In the genomic region with DNA sequence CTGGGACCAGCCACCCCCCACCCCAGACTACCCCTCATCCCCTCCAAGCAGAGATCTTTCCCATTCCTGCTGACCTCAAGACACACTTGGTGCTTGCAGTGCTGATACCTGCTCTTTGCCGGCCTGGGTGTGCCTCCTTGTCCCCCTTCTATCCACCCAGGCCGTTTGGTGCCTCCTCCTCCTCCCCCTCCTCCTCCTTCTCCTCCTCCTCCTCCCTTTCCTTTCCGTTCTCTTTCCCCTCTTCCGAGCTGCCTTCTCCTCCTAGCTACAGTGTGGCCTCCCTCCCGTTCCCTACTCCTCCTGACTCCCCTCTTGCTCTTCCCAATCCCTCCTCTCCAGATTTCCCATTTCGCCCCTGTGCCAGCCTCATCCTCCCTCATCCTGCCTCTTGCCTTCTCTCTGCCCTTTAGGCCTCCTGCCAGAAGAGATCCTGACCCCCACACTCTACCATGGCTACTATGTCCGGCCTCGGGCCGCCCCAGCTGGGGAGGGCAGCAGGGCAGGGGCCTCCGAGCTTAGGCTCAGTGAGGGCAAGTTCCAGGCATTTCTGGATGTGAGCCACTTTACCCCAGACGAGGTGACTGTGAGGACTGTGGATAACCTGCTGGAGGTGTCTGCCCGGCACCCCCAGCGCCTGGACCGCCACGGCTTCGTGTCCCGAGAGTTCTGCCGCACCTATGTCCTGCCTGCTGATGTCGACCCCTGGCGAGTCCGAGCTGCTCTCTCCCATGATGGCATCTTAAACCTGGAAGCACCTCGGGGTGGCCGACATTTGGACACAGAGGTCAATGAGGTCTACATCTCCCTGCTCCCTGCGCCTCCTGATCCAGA, we compare ENCODE assay signal across 1 cellular context.
TF ChIP-seq lines count a peak whose summit lies in the region.

No MANE protein-coding gene starts in this region.

TF ChIP-seq in H1, 55 proteins besides CTCF, POLR2A, EP300 and RAD21:
- TF ChIP-seq CREB1 (IDR thresholded peaks at IDR 0.05) (no peak), SIX5 (IDR thresholded peaks at IDR 0.05; ENCODE audit: low read depth, low read length) (no peak), CEBPB (IDR thresholded peaks at IDR 0.05; ENCODE audit: low read depth, low read length) (no peak), KDM4A (IDR thresholded peaks at IDR 0.05; ENCODE audit: low read depth, low read length, severe bottlenecking) (no peak), NANOG (IDR thresholded peaks at IDR 0.05; ENCODE audit: insufficient read depth, low read depth, low read length, poor library complexity, severe bottlenecking) (no peak), BRCA1 (IDR thresholded peaks at IDR 0.05; ENCODE audit: low read depth, low read length) (no peak), HDAC6 (IDR thresholded peaks at IDR 0.05; ENCODE audit: low read depth, low read length) (no peak), SRF (IDR thresholded peaks at IDR 0.05; ENCODE audit: low read depth, low read length) (no peak), SP2 (IDR thresholded peaks at IDR 0.05; ENCODE audit: low read length) (no peak), SIN3A (conservative IDR thresholded peaks at IDR 0.05 in 1 of 2, IDR thresholded peaks at IDR 0.05 in 1 of 2; ENCODE audit: low read depth in 1 of 2, low read length in 2 of 2) (no peak), TAF1 (IDR thresholded peaks at IDR 0.05; ENCODE audit: low read depth, low read length) (no peak), NRF1 (IDR thresholded peaks at IDR 0.05; ENCODE audit: low read depth, low read length) (no peak)
TF ChIP-seq in H1: peak in this region for 0.
